1 cellular context compared by ENCODE assay signal in genomic region chr2:27313882-27314645, GRCh38.
TF ChIP-seq lines count a peak whose summit lies in the region.

No MANE protein-coding gene starts in this region.

TF ChIP-seq in endothelial cell of umbilical vein, 7 proteins besides CTCF, POLR2A, EP300 and RAD21:
- TF ChIP-seq EZH2 (IDR thresholded peaks at IDR 0.05; ENCODE audit: borderline replicate concordance, low read depth, low read length, severe bottlenecking) (no peak), JUN (IDR thresholded peaks at IDR 0.05; ENCODE audit: borderline replicate concordance, insufficient read depth, insufficient read length, low read depth) (no peak), POLR2AphosphoS5 (IDR thresholded peaks at IDR 0.05; ENCODE audit: insufficient read depth, low read depth, low read length) (peak; percentile 39), GATA2 (IDR thresholded peaks at IDR 0.05; ENCODE audit: insufficient read depth, insufficient read length, low read depth, low read length) (peak; percentile 64)
